Comparison of ENCODE assay signal across 1 cellular context in genomic region chr14:35331605-35332516, GRCh38.
TF ChIP-seq lines count a peak whose summit lies in the region.

No MANE protein-coding gene starts in this region.

TF ChIP-seq in HepG2, 621 proteins besides CTCF, POLR2A, EP300 and RAD21 (continued from another document and continues in another):
- TF ChIP-seq ZBTB40 (IDR thresholded peaks at IDR 0.05) (no peak), ZBTB40 (CRISPR knock-in tag; IDR thresholded peaks at IDR 0.05) (no peak), ZBTB39 (CRISPR knock-in tag; IDR thresholded peaks at IDR 0.05) (0 out of 2 replicates have a peak, but pooled peaks have one; percentile 73), KDM5A (IDR thresholded peaks at IDR 0.05; ENCODE audit: borderline replicate concordance, low read length) (no peak), STAT5B (CRISPR knock-in tag; IDR thresholded peaks at IDR 0.05) (no peak), ZNF180 (CRISPR knock-in tag; IDR thresholded peaks at IDR 0.05; ENCODE audit: borderline replicate concordance, low read depth) (no peak), HNF4G (IDR thresholded peaks at IDR 0.05; ENCODE audit: borderline replicate concordance, low read depth, low read length) (no peak), HNF4G (CRISPR knock-in tag; IDR thresholded peaks at IDR 0.05; ENCODE audit: borderline replicate concordance, low read depth) (no peak), MEIS1 (CRISPR knock-in tag; IDR thresholded peaks at IDR 0.05; ENCODE audit: borderline replicate concordance) (peak; percentile 28; the same call in 1 of the 2 replicates), GATAD2A (CRISPR knock-in tag; IDR thresholded peaks at IDR 0.05) (peak; percentile 52), ZZZ3 (CRISPR knock-in tag; IDR thresholded peaks at IDR 0.05; ENCODE audit: borderline replicate concordance) (no peak), ARID5B (CRISPR knock-in tag; IDR thresholded peaks at IDR 0.05) (peak; percentile 58; the same call in 1 of the 2 replicates), ZBTB1 (CRISPR knock-in tag; IDR thresholded peaks at IDR 0.05; ENCODE audit: borderline replicate concordance) (no peak), ZNF263 (CRISPR knock-in tag; IDR thresholded peaks at IDR 0.05) (no peak), SATB2 (CRISPR knock-in tag; IDR thresholded peaks at IDR 0.05) (0 out of 2 replicates have a peak, but pooled peaks have one; percentile 29), HNRNPUL1 (IDR thresholded peaks at IDR 0.05; ENCODE audit: low read depth, low read length) (no peak), FOXA3 (CRISPR knock-in tag; IDR thresholded peaks at IDR 0.05) (no peak), FOSL2 (CRISPR knock-in tag; IDR thresholded peaks at IDR 0.05) (peak; percentile 75), FUBP1 (CRISPR knock-in tag; IDR thresholded peaks at IDR 0.05; ENCODE audit: borderline replicate concordance) (no peak), MAFF (IDR thresholded peaks at IDR 0.05; ENCODE audit: low read depth, low read length) (peak; percentile 36; the same call in 1 of the 2 replicates), ZNF256 (CRISPR knock-in tag; conservative IDR thresholded peaks at IDR 0.05) (peak; percentile 58), ZNF33B (CRISPR knock-in tag; IDR thresholded peaks at IDR 0.05) (peak; percentile 15; the same call in 1 of the 2 replicates), GABPB1 (CRISPR knock-in tag; IDR thresholded peaks at IDR 0.05) (no peak; the same call in 1 of the 2 replicates), ZNF777 (CRISPR knock-in tag; IDR thresholded peaks at IDR 0.05) (peak; percentile 44; the same call in 1 of the 2 replicates), ZNF331 (CRISPR knock-in tag; IDR thresholded peaks at IDR 0.05) (0 out of 2 replicates have a peak, but pooled peaks have one; percentile 5), CEBPZ (IDR thresholded peaks at IDR 0.05; ENCODE audit: low read length) (no peak), STAG1 (CRISPR knock-in tag; IDR thresholded peaks at IDR 0.05) (peak; percentile 23), SCMH1 (CRISPR knock-in tag; IDR thresholded peaks at IDR 0.05; ENCODE audit: borderline replicate concordance) (no peak), MXD1 (CRISPR knock-in tag; IDR thresholded peaks at IDR 0.05) (peak; percentile 18; the same call in 1 of the 2 replicates), ZUFSP (CRISPR knock-in tag; IDR thresholded peaks at IDR 0.05; ENCODE audit: borderline replicate concordance) (no peak), TBP (CRISPR knock-in tag; IDR thresholded peaks at IDR 0.05) (no peak)
